Comparison of ENCODE assay signal across 36 cellular contexts in the genomic region with DNA sequence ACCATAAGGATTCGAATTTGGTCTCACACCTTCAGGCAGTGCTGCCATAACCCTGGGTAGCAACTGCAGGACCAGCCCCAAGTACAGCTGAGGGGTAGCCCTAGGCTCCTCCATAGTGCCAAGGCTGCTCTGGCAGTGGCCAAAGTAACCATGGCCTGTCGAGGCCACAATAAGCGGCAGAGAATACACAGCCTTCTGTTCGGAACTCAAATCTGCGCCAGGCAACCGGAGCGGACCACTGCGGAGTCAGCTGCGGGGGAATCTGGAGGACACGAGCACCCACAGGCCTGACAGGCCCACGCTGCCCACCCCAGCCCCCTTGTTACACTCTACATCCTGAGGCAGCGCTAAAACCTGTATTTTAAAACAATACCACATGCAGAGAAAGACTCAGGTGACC. TPM values are rescaled to one million over a fixed set of nuclear protein-coding genes. Genes with fewer than 3 reads are reported as not detected.
"Had no signal": no experiment of that assay in that cellular context is flagged by ENCODE, and none has a peak within 500 bp of the region (broad histone marks: within the 10 kb centered on the region; RNA-seq: fewer than 3 reads in every experiment).

No MANE protein-coding gene starts in this region.

- H3K27me3 Mint-ChIP-seq: progenitor cell of endocrine pancreas had no signal

- H3K36me3 ChIP-seq: left lung, lower lobe of right lung, neutrophil, right atrium auricular region, right lobe of liver, suprapubic skin, thoracic aorta, tibial artery, vagina had no signal

- H3K9ac ChIP-seq: parathyroid adenoma had no signal

- H3K9me3 Mint-ChIP-seq: naive thymus-derived CD8-positive, alpha-beta T cell; nephron; neural crest cell; stimulated activated memory B cell treated with anti-CD40 and anti-IgM and Interleukin-4, amounts not matched to agents 10 μg/mL and 1 μg/mL and 100 μg/mL, for 72 hours had no signal

- H3K27me3 ChIP-seq: hepatocyte, left lung, neutrophil, right atrium auricular region, right lobe of liver, suprapubic skin, tibial artery, vagina had no signal

- ATAC-seq: left cardiac atrium; left lung; lower lobe of right lung; naive thymus-derived CD8-positive, alpha-beta T cell; right lobe of liver; stimulated activated memory B cell treated with anti-CD40 and anti-IgM and Interleukin-4, amounts not matched to agents 10 μg/mL and 1 μg/mL and 100 μg/mL, for 72 hours had no signal

- H2AFZ ChIP-seq: hepatocyte, parathyroid adenoma had no signal

- H3K4me3 ChIP-seq: hepatocyte, left lung, lower lobe of right lung, right atrium auricular region, right lobe of liver, smooth muscle cell, suprapubic skin, thoracic aorta, tibial artery, vagina had no signal

- DNase-seq: kidney glomerular epithelial cell; left cardiac atrium; left lung; lower lobe of right lung; mammary epithelial cell; mesenchymal stem cell; naive thymus-derived CD8-positive, alpha-beta T cell; occipital lobe; right lobe of liver; stimulated activated CD4-positive, alpha-beta T cell treated with anti-CD3 and anti-CD28 coated beads, Interleukin-1b, Interleukin-23, amount 100 ng/mL, for 48 hours; stimulated activated CD4-positive, alpha-beta T cell treated with anti-CD3 and anti-CD28 coated beads, Interleukin-2, amount 100 ng/mL, for 48 hours; stimulated activated CD4-positive, alpha-beta T cell treated with anti-CD3 and anti-CD28 coated beads, Interleukin-4, amount 100 ng/mL, for 4 hours; stimulated activated CD8-positive, alpha-beta memory T cell treated with anti-CD3 and anti-CD28 coated beads, Interleukin-4, amount 100 ng/mL, for 48 hours; stimulated activated naive CD4-positive, alpha-beta T cell treated with Interleukin-2 at 50 U/mL for 16 hours; tibial artery; trophoblast cell had no signal

- H3K4me1 ChIP-seq: left lung, lower lobe of right lung, parathyroid adenoma, suprapubic skin, vagina had no signal

- H3K36me3 Mint-ChIP-seq: naive thymus-derived CD8-positive, alpha-beta T cell; stimulated activated memory B cell treated with anti-CD40 and anti-IgM and Interleukin-4, amounts not matched to agents 10 μg/mL and 1 μg/mL and 100 μg/mL, for 72 hours had no signal

- H3K27ac ChIP-seq: hepatocyte, left lung, lower lobe of right lung, neutrophil, parathyroid adenoma, right atrium auricular region, right lobe of liver, suprapubic skin, thoracic aorta, tibial artery, vagina had no signal

- H3K4me3 Mint-ChIP-seq: naive thymus-derived CD8-positive, alpha-beta T cell; nephron; neural crest cell; stimulated activated memory B cell treated with anti-CD40 and anti-IgM and Interleukin-4, amounts not matched to agents 10 μg/mL and 1 μg/mL and 100 μg/mL, for 72 hours had no signal

- H3K27ac Mint-ChIP-seq: naive thymus-derived CD8-positive, alpha-beta T cell; nephron; progenitor cell of endocrine pancreas; stimulated activated memory B cell treated with anti-CD40 and anti-IgM and Interleukin-4, amounts not matched to agents 10 μg/mL and 1 μg/mL and 100 μg/mL, for 72 hours had no signal

- H3K4me2 ChIP-seq: hepatocyte, smooth muscle cell had no signal

- H3K9me3 ChIP-seq: left lung, lower lobe of right lung, neutrophil, right atrium auricular region, right lobe of liver, suprapubic skin, thoracic aorta, tibial artery, vagina had no signal

- H3K79me2 ChIP-seq: hepatocyte, parathyroid adenoma had no signal

RNA-seq across cellular contexts. Expression of gene CCDC70, which starts 48.7 kb away (rescaled TPM):
- total RNA-seq: hepatocyte; left cardiac atrium; left lung; liver; lower lobe of right lung; mammary epithelial cell; mucosa of gallbladder; naive thymus-derived CD8-positive, alpha-beta T cell; neural crest cell; occipital lobe; osteocyte; progenitor cell of endocrine pancreas; pulmonary artery endothelial cell; renal cortical epithelial cell; right atrium auricular region; right lobe of liver; skeletal muscle tissue; smooth muscle cell; subcutaneous adipose tissue; suprapubic skin; thoracic aorta; urinary bladder; vagina had no signal
